ENCODE assay signal across 22 cellular contexts in genomic region chr21:45026066-45026745, GRCh38. TPM values are rescaled to one million over a fixed set of nuclear protein-coding genes. Genes with fewer than 3 reads are reported as not detected.
DNase-seq lines count a peak whose midpoint lies in the region; ATAC-seq and TF ChIP-seq lines count a peak whose summit lies in the region.
"Had no signal": no experiment of that assay in that cellular context is flagged by ENCODE, and none has a peak within 500 bp of the region (broad histone marks: within the 10 kb centered on the region; RNA-seq: fewer than 3 reads in every experiment).

No MANE protein-coding gene starts in this region.

- POLR2A ChIA-PET in Caco-2 (lab: Charles Lee), result no interaction called here

- H3K27ac Mint-ChIP-seq in Caco-2 (ENCODE audit: unreplicated experiment), result peak overlapping the region; percentile 57
- no peak overlapping the region for H3K27ac Mint-ChIP-seq in chondrocyte (ENCODE audit: unreplicated experiment)
- H3K27ac Mint-ChIP-seq: CD4-positive, CD25-positive, alpha-beta regulatory T cell had no signal

- TF ChIP-seq CTCF in Caco-2 (IDR thresholded peaks at IDR 0.05; ENCODE audit: insufficient read depth in 1 of 2, low read depth in 1 of 2, low read length in 1 of 2, severe bottlenecking in 1 of 2, unreplicated experiment in 1 of 2) (no peak), chondrocyte (IDR thresholded peaks at IDR 0.05) (no peak), spleen (IDR thresholded peaks at IDR 0.05 in 8 of 11, conservative IDR thresholded peaks at IDR 0.05 in 3 of 11) (no peak)

- CTCF ChIA-PET in Caco-2 (lab: Charles Lee), result interaction anchor here (1.9 kb wide), 1 partner anchor 13 kb away, joined by 6 read pairs; no protein-coding TSS in a partner anchor

- DNase-seq in Caco-2 (no peak), chondrocyte (ENCODE audit: low spot score) (peak; percentile 87), left lobe of liver (ENCODE audit: low spot score) (peak; percentile 29), spleen (peak; percentile 51), NCI-H146 treated with DMSO at 0.1 percent for 48 hours (lab: John Stamatoyannopoulos, UW; ENCODE audit: unreplicated experiment) (no peak), RPMI8226 (no peak), medulla oblongata (ENCODE audit: extremely low spot score) (no peak)
- DNase-seq in activated CD4-positive, alpha-beta T cell treated with anti-CD3 and anti-CD28 coated beads, Interleukin-2, amount 50 U/mL, for 48 hours, result no peak
- DNase-seq: CD4-positive, CD25-positive, alpha-beta regulatory T cell; DMS 273 treated with DMSO at 0.1 percent for 48 hours; DND-41; KG1; NCI-H1105; NCI-H1694; NCI-H2081; NCI-H2171; NCI-H345; NCI-H524 treated with DMSO at 0.1 percent for 48 hours; SJCRH30 had no signal

- ATAC-seq in left lobe of liver, result no peak
- ATAC-seq: A549, GM12878, Panc1 had no signal

- H3K4me1 Mint-ChIP-seq in Caco-2 (ENCODE audit: low read depth, unreplicated experiment) (peaks cover 21% of the 10 kb centered on the region), chondrocyte (ENCODE audit: low read depth) (peaks cover 18% of the 10 kb centered on the region)
- H3K4me1 Mint-ChIP-seq: CD4-positive, CD25-positive, alpha-beta regulatory T cell had no signal

- 89 to 95% (median 93%) methylated on average over 22 of the region's 22 CpGs for WGBS in spleen, 5 donors

- H3K4me3 ChIP-seq in Caco-2 (ENCODE audit: low read depth, low read length) (no peak overlapping the region), spleen (no peak overlapping the region)
- H3K4me3 ChIP-seq: A549, GM12878, SJCRH30 had no signal

- H3K4me1 ChIP-seq in Caco-2 (peaks cover 10% of the 10 kb centered on the region), spleen (peaks cover 0 to 19% (median 9%) of the 10 kb centered on the region in 6 donors)
- H3K4me1 ChIP-seq: A549 had no signal

- H3K9me3 ChIP-seq in Caco-2, result no peaks in the 10 kb centered on the region
- H3K9me3 ChIP-seq in spleen, result peaks cover 0 to 21% (median 8%) of the 10 kb centered on the region in 8 donors
- H3K9me3 ChIP-seq: A549 had no signal

- BruUV-seq in Caco-2 (replicated peaks; lab: Mats Ljungman, UMichigan), result no TSS peak

- H3K4me3 Mint-ChIP-seq in Caco-2 (ENCODE audit: unreplicated experiment) (no peak overlapping the region), chondrocyte (ENCODE audit: unreplicated experiment) (no peak overlapping the region)
- H3K4me3 Mint-ChIP-seq: CD4-positive, CD25-positive, alpha-beta regulatory T cell had no signal

- H3K27me3 Mint-ChIP-seq in Caco-2 (ENCODE audit: insufficient read depth, unreplicated experiment), result no peaks in the 10 kb centered on the region
- H3K27me3 Mint-ChIP-seq in chondrocyte (ENCODE audit: low read depth), result peaks cover 2% of the 10 kb centered on the region

- H3K36me3 Mint-ChIP-seq in Caco-2 (ENCODE audit: insufficient read depth, unreplicated experiment) (no peaks in the 10 kb centered on the region), chondrocyte (ENCODE audit: low read depth) (peaks cover 8% of the 10 kb centered on the region)
- H3K36me3 Mint-ChIP-seq: CD4-positive, CD25-positive, alpha-beta regulatory T cell had no signal

- H3K36me3 ChIP-seq in Caco-2 (ENCODE audit: control insufficient read depth, insufficient read depth, low read length) (no peaks in the 10 kb centered on the region), spleen (no peaks in the 10 kb centered on the region)
- H3K36me3 ChIP-seq: SJCRH30 had no signal

- no peak overlapping the region for H3K27ac ChIP-seq in spleen
- H3K27ac ChIP-seq: A549, SJCRH30 had no signal

- intact Hi-C loops in Caco-2 (cut with micrococcal nuclease; ENCODE audit: unreplicated experiment), result no loop called here
- intact Hi-C loops in spleen (cut with DNase I; ENCODE audit: low total_unique reads), result no loop called here

- peaks cover 20% of the 10 kb centered on the region for H3K9me3 Mint-ChIP-seq in Caco-2 (ENCODE audit: unreplicated experiment)
- peaks cover 18% of the 10 kb centered on the region for H3K9me3 Mint-ChIP-seq in chondrocyte (ENCODE audit: low read depth)

- no peak for TF ChIP-seq POLR2A in spleen (IDR thresholded peaks at IDR 0.05)

- H3K27me3 ChIP-seq in Caco-2 (replicated peaks; ENCODE audit: control insufficient read depth, insufficient read depth, low read length) (no peaks in the 10 kb centered on the region), spleen (replicated peaks in 1 of 7) (peaks cover 0 to 8% (median 0%) of the 10 kb centered on the region in 7 donors)
- H3K27me3 ChIP-seq: SJCRH30 had no signal

RNA-seq across cellular contexts. Expression of gene ADARB1, which starts 48.2 kb away (rescaled TPM):
- 25.4 and 25.8 TPM in 2 replicates for total RNA-seq in Caco-2 (2022)
- 53.8 to 92.8 TPM (median 89.5 TPM) in 3 replicates for total RNA-seq in chondrocyte
- total RNA-seq in left lobe of liver, result 9.8 TPM
- 10 to 100 TPM; 26.0 to 50.8 (median 34.7) TPM for total RNA-seq in spleen
- polyA plus RNA-seq in spleen, result 10 to 100 TPM in 2 of 3 donors, 1 to 10 TPM in 1; 9.1 to 16.9 (median 13.9) TPM

Comparison
In these comparisons a context has a peak if more than half of its experiments do, and no peak if none do; other contexts are left out.
1. DNase-seq: peak in chondrocyte (single experiment), left lobe of liver (single experiment) and spleen (single experiment); none in Caco-2 (0 of 2), activated CD4-positive, alpha-beta T cell treated with anti-CD3 and anti-CD28 coated beads, Interleukin-2, amount 50 U/mL, for 48 hours (0 of 2), NCI-H146 treated with DMSO at 0.1 percent for 48 hours (single experiment), RPMI8226 (single experiment) and medulla oblongata (single experiment).